In genomic region chrX:104329731-104330130, GRCh38 we compare ENCODE assay signal across 22 cellular contexts.
"Had no signal": no experiment of that assay in that cellular context is flagged by ENCODE, and none has a peak within 500 bp of the region (broad histone marks: within the 10 kb centered on the region; RNA-seq: fewer than 3 reads in every experiment).

No MANE protein-coding gene starts in this region.

- H3K9me3 ChIP-seq: MG63 had no signal

- H3K27me3 ChIP-seq: MG63 had no signal

- DNase-seq: activated B cell treated with CpG ODN at 0.5 μM for 24 hours; activated CD4-positive, alpha-beta memory T cell treated with anti-CD3 and anti-CD28 coated beads, Interleukin-2, amount 10 ng/mL, durations not matched to agents 7 days and 5 days; activated CD4-positive, alpha-beta T cell treated with anti-CD3 and anti-CD28 coated beads for 1 hour; activated CD4-positive, alpha-beta T cell treated with anti-CD3 and anti-CD28 coated beads, Interleukin-2, amount 10 ng/mL, durations not matched to agents 7 days and 5 days; activated gamma-delta T cell; activated naive CD4-positive, alpha-beta T cell treated with anti-CD3 and anti-CD28 coated beads for 36 hours; activated T-cell treated with anti-CD3 and anti-CD28 coated beads for 4 hours; activated T-cell treated with anti-CD3 and anti-CD28 coated beads, Interleukin-2, amount 50 U/mL, for 48 hours; caudate nucleus; MG63; NCI-H1105 treated with DMSO at 0.1 percent for 48 hours; NCI-H1436 treated with DMSO at 0.1 percent for 48 hours; NCI-H187; NCI-H2081; NCI-H446; NCI-H524; SIG-M5; T-cell; T-helper 2 cell; T1000 had no signal

- FAIRE-seq: TTC549 had no signal

- H3K27ac ChIP-seq: SK-N-MC had no signal

- H3K36me3 ChIP-seq: MG63 had no signal

- H3K4me3 ChIP-seq: MG63, SK-N-MC had no signal
